ENCODE assay signal across 14 cellular contexts in genomic region chr20:7936735-7937078, GRCh38. TPM values are rescaled to one million over a fixed set of nuclear protein-coding genes. Genes with fewer than 3 reads are reported as not detected.
DNase-seq lines count a peak whose midpoint lies in the region; ATAC-seq and TF ChIP-seq lines count a peak whose summit lies in the region.
"Had no signal": no experiment of that assay in that cellular context is flagged by ENCODE, and none has a peak within 500 bp of the region (broad histone marks: within the 10 kb centered on the region; RNA-seq: fewer than 3 reads in every experiment).

No MANE protein-coding gene starts in this region.

- H3K4me2 ChIP-seq in mesenchymal stem cell (ENCODE audit: low read length, poor library complexity, severe bottlenecking): no peak overlapping the region

- H3K36me3 Mint-ChIP-seq in brain: no peaks in the 10 kb centered on the region

- peaks cover 22% of the 10 kb centered on the region for H3K4me1 Mint-ChIP-seq in brain

- no peak for TF ChIP-seq POLR2A in suprapubic skin (IDR thresholded peaks at IDR 0.05)

- no peak overlapping the region for H2BK15ac ChIP-seq in mesenchymal stem cell (ENCODE audit: low read depth, poor library complexity, severe bottlenecking)

- H3K27me3 ChIP-seq in left ventricle myocardium inferior (ENCODE audit: low read depth) (no peaks in the 10 kb centered on the region), heart right ventricle (no peaks in the 10 kb centered on the region), mesenchymal stem cell (ENCODE audit: control insufficient read depth in 1 of 2, insufficient read depth in 1 of 2, low read length in 2 of 2) (no peaks in the 10 kb centered on the region), suprapubic skin (no peaks in the 10 kb centered on the region)
- H3K27me3 ChIP-seq: pancreas, Peyer's patch had no signal

- H4K8ac ChIP-seq in mesenchymal stem cell (ENCODE audit: low read length): no peak overlapping the region

- no peak overlapping the region for H3K14ac ChIP-seq in mesenchymal stem cell (ENCODE audit: low read length in 2 of 2)

- no peaks in the 10 kb centered on the region for H3K36me3 ChIP-seq in left ventricle myocardium inferior
- H3K36me3 ChIP-seq in heart right ventricle: no peaks in the 10 kb centered on the region
- H3K36me3 ChIP-seq in mesenchymal stem cell (ENCODE audit: control insufficient read depth in 1 of 2, insufficient read depth in 2 of 2, low read depth in 1 of 2, low read length in 2 of 2): no peaks in the 10 kb centered on the region
- no peaks in the 10 kb centered on the region for H3K36me3 ChIP-seq in suprapubic skin
- H3K36me3 ChIP-seq: pancreas, Peyer's patch had no signal

- no peak overlapping the region for H2AK5ac ChIP-seq in mesenchymal stem cell (ENCODE audit: low read length, severe bottlenecking)

- no peaks in the 10 kb centered on the region for H3K27me3 Mint-ChIP-seq in brain

- H2BK5ac ChIP-seq in mesenchymal stem cell (ENCODE audit: low read depth, low read length, poor library complexity, severe bottlenecking): no peak overlapping the region

- H3K9me3 ChIP-seq in left ventricle myocardium inferior (replicated peaks): no peaks in the 10 kb centered on the region
- no peaks in the 10 kb centered on the region for H3K9me3 ChIP-seq in heart right ventricle
- no peaks in the 10 kb centered on the region for H3K9me3 ChIP-seq in mesenchymal stem cell (ENCODE audit: control insufficient read depth, low read length)
- no peaks in the 10 kb centered on the region for H3K9me3 ChIP-seq in suprapubic skin
- H3K9me3 ChIP-seq: pancreas, Peyer's patch had no signal

- peaks cover 0 to 4% (median 0%) of the 10 kb centered on the region in 5 experiments for H3K9me3 Mint-ChIP-seq in brain
- H3K9me3 Mint-ChIP-seq: dendritic cell treated with granulocyte-macrophage colony-stimulating factor and Interleukin-4, amounts not matched to agents 40 ng/mL and 50 ng/mL, for 4 days had no signal

- H3K4me3 Mint-ChIP-seq in brain: peak overlapping the region; percentile 58 to 81 (median 66)
- H3K4me3 Mint-ChIP-seq: dendritic cell treated with granulocyte-macrophage colony-stimulating factor and Interleukin-4, amounts not matched to agents 40 ng/mL and 50 ng/mL, for 4 days had no signal

- H2AFZ ChIP-seq in mesenchymal stem cell (ENCODE audit: low read depth, low read length): no peak overlapping the region

- no peak overlapping the region for H3K18ac ChIP-seq in mesenchymal stem cell (ENCODE audit: low read depth in 1 of 2, low read length in 2 of 2)

- no peak for ATAC-seq in heart right ventricle

- no peak overlapping the region for H3K4ac ChIP-seq in mesenchymal stem cell (ENCODE audit: low read depth in 1 of 2, low read length in 2 of 2)

- H3K4me3 ChIP-seq in left ventricle myocardium inferior (no peak overlapping the region), heart right ventricle (no peak overlapping the region), mesenchymal stem cell (ENCODE audit: insufficient read depth in 1 of 2, low read depth in 1 of 2, low read length in 2 of 2) (no peak overlapping the region), suprapubic skin (no peak overlapping the region)
- H3K4me3 ChIP-seq: pancreas, Peyer's patch had no signal

- no peak for TF ChIP-seq EP300 in suprapubic skin (IDR thresholded peaks at IDR 0.05)

- intact Hi-C loops in left ventricle myocardium inferior (cut with micrococcal nuclease) (no loop called here), heart right ventricle (cut with DNase I) (loop anchor here (1.0 to 10.0 kb wide), 5 partner anchors 451 to 788 kb away; no protein-coding TSS in a partner anchor)

- H3K23ac ChIP-seq in mesenchymal stem cell (ENCODE audit: low read length in 2 of 2): no peak overlapping the region

- H3K9ac ChIP-seq in mesenchymal stem cell (ENCODE audit: low read length): peak overlapping the region; percentile 77

- peaks cover 3% of the 10 kb centered on the region for H3K4me1 ChIP-seq in left ventricle myocardium inferior
- no peaks in the 10 kb centered on the region for H3K4me1 ChIP-seq in heart right ventricle
- no peaks in the 10 kb centered on the region for H3K4me1 ChIP-seq in mesenchymal stem cell (ENCODE audit: control insufficient read depth, insufficient read depth, low read depth, low read length)
- peaks cover 10% of the 10 kb centered on the region for H3K4me1 ChIP-seq in suprapubic skin
- H3K4me1 ChIP-seq: Peyer's patch had no signal

- H2BK12ac ChIP-seq in mesenchymal stem cell (ENCODE audit: low read length in 2 of 2): no peak overlapping the region

- H4K91ac ChIP-seq in mesenchymal stem cell (ENCODE audit: low read length): no peak overlapping the region

- peak; percentile 5 for TF ChIP-seq CTCF in left ventricle myocardium inferior (IDR thresholded peaks at IDR 0.05; ENCODE audit: borderline replicate concordance)
- peak in 1 of 9 donors; percentile 5 for TF ChIP-seq CTCF in heart right ventricle (IDR thresholded peaks at IDR 0.05)
- TF ChIP-seq CTCF in brain (conservative IDR thresholded peaks at IDR 0.05): peak in 1 of 2 experiments; percentile 31
- TF ChIP-seq CTCF in suprapubic skin (IDR thresholded peaks at IDR 0.05): no peak

- no peaks in the 10 kb centered on the region for H3K79me1 ChIP-seq in mesenchymal stem cell (replicated peaks; ENCODE audit: low read length, poor library complexity, severe bottlenecking)

- no peak for DNase-seq in left ventricle myocardium inferior
- no peak for DNase-seq in heart right ventricle
- DNase-seq in mesenchymal stem cell: no peak
- DNase-seq in AG08395 (ENCODE audit: low spot score): no peak
- DNase-seq in activated gamma-delta T cell (lab: John Stamatoyannopoulos, UW): no peak
- no peak for DNase-seq in suprapubic skin (ENCODE audit: low spot score in 2 of 2)
- no peak for DNase-seq in NK-92 treated with Interleukin-12 subunit alpha and Interleukin-12 subunit beta, amount 100 ng/mL, for 24 hours (lab: John Stamatoyannopoulos, UW)

- 29 to 35% methylated on average over 4 of the region's 4 CpGs for WGBS in heart right ventricle, 2 donors
- WGBS in mesenchymal stem cell: 38% methylated on average over 3 of the region's 4 CpGs
- 31% methylated on average over 4 of the region's 4 CpGs for WGBS in suprapubic skin

- H3K27ac ChIP-seq in left ventricle myocardium inferior (replicated peaks) (no peak overlapping the region), heart right ventricle (no peak overlapping the region), mesenchymal stem cell (ENCODE audit: low read length, poor library complexity, severe bottlenecking) (no peak overlapping the region), suprapubic skin (no peak overlapping the region)
- H3K27ac ChIP-seq: pancreas, Peyer's patch had no signal

- H3K27ac Mint-ChIP-seq in brain: peak overlapping the region in 3 of 5 experiments; percentile 13 to 66 (median 21)
- H3K27ac Mint-ChIP-seq: dendritic cell treated with granulocyte-macrophage colony-stimulating factor and Interleukin-4, amounts not matched to agents 40 ng/mL and 50 ng/mL, for 4 days had no signal

- H2BK120ac ChIP-seq in mesenchymal stem cell (ENCODE audit: low read depth, low read length): no peak overlapping the region

RNA-seq across cellular contexts. Expression of gene HAO1, which starts 3.6 kb away (rescaled TPM):
- not detected for total RNA-seq in left ventricle myocardium inferior
- not detected for total RNA-seq in heart right ventricle
- polyA plus RNA-seq in heart right ventricle: not detected
- polyA plus RNA-seq in brain (ENCODE audit: insufficient read depth, low read depth, low replicate concordance): not detected
- not detected for polyA plus RNA-seq in mesenchymal stem cell (2013, experiment 1 of 2)
- polyA plus RNA-seq in mesenchymal stem cell (2013, experiment 2 of 2): not detected
- total RNA-seq in suprapubic skin: under 1 TPM in 1 of 4 donors, not detected in 3; 0.80 TPM
- total RNA-seq: bronchial epithelial cell, H4, urinary bladder had no signal
